1 cellular context compared by ENCODE assay signal in the genomic region with DNA sequence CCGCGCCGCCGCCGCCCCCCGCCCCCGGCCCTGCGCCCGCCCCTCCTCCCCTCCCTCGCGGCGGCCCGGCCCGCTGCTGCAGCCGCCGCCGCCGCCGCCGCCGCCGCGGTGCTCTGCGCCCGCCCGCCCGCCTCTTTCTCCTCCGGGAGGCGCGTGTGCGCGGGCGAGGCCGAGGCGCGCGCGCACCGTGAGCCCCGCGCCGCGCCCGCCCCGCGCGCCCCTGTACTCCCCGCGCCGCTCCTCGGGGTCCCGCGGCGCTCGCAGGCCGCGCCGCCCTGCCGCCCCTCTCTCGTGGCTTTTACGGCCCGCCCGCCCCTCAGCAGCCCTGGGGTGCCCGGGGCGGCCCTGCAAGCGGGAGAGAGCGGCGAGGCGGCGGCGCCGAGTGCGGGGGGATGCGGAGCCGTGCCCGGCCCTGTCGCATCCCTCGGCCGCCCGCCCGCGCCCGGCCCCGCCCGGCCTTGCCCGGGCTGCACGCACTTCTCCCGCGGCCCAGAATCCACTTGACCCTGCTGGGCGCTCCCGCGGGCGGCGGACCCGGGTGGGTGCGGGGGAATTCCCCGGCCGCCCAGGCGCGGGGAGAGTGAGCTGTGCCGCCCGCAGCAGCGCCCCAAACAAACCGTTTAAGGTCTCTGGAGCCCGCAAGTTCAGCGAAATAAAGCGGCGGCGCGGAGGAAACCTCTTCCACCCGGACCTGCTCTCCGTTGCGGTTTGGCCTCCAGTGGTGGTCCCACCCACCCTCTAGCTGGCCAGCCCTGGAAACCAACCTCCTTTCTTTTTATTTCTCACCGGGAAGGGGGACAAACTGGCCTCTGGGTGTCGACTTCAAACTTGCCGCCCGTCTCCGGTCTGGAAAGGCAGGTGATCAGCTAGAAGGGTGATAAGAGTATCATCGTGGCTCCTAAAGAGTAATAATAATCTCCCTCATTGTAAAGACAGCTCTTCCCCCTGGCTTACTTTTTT.
TF ChIP-seq lines count a peak whose summit lies in the region.

No MANE protein-coding gene starts in this region.

TF ChIP-seq in WTC11, 78 proteins besides CTCF, POLR2A, EP300 and RAD21 (continued from another document):
- TF ChIP-seq, protein P1, sequence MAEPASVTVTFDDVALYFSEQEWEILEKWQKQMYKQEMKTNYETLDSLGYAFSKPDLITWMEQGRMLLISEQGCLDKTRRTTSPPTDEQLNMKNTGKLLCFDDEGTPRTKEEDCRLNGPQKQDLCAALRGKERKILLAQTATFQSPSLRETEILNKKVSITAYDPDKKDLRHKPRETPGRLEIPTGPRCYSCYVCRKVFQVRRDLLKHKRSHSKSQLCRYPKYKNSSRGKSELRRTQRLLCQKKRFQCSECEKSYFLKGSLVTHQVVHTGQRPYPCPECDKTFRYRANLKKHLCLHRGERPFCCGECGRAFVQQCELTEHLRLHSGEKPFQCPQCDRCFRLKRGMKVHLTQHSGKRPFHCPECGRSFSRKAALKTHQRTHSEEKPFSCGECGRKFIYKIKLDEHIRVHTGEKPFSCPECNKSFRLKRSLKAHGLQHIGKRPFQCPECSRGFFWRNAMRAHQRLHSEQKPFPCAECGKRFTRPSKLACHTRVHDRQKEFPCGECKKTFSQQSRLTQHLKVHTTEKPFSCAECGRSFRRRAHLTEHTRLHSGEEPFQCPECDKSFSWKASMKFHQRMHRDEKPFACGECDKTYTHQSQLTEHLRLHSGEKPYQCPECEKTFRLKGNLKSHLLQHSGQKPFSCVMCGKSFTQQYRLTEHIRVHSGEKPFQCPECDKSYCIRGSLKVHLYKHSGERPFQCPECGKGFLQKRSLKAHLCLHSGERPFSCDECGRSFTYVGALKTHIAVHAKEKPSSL (CRISPR knock-in tag; conservative IDR thresholded peaks at IDR 0.05): no peak
- TF ChIP-seq EMX1 (CRISPR knock-in tag; IDR thresholded peaks at IDR 0.05): no peak
- TF ChIP-seq, protein P2, sequence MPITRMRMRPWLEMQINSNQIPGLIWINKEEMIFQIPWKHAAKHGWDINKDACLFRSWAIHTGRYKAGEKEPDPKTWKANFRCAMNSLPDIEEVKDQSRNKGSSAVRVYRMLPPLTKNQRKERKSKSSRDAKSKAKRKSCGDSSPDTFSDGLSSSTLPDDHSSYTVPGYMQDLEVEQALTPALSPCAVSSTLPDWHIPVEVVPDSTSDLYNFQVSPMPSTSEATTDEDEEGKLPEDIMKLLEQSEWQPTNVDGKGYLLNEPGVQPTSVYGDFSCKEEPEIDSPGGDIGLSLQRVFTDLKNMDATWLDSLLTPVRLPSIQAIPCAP (CRISPR knock-in tag; IDR thresholded peaks at IDR 0.05): no peak
- TF ChIP-seq, protein P3, sequence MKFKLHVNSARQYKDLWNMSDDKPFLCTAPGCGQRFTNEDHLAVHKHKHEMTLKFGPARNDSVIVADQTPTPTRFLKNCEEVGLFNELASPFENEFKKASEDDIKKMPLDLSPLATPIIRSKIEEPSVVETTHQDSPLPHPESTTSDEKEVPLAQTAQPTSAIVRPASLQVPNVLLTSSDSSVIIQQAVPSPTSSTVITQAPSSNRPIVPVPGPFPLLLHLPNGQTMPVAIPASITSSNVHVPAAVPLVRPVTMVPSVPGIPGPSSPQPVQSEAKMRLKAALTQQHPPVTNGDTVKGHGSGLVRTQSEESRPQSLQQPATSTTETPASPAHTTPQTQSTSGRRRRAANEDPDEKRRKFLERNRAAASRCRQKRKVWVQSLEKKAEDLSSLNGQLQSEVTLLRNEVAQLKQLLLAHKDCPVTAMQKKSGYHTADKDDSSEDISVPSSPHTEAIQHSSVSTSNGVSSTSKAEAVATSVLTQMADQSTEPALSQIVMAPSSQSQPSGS (CRISPR knock-in tag; IDR thresholded peaks at IDR 0.05; ENCODE audit: borderline replicate concordance, low read depth): no peak
